8 cellular contexts compared by ENCODE assay signal in genomic region chr10:72259491-72260214, GRCh38. TPM values are rescaled to one million over a fixed set of nuclear protein-coding genes. Genes with fewer than 3 reads are reported as not detected.
DNase-seq lines count a peak whose midpoint lies in the region; ATAC-seq and TF ChIP-seq lines count a peak whose summit lies in the region.

No MANE protein-coding gene starts in this region.

- 26 to 40% (median 29%) methylated on average over 4 of the region's 4 CpGs for WGBS in heart left ventricle, 4 donors

- intact Hi-C loops in heart left ventricle (cut with DNase I) (loop anchor here in 4 of 10 donors (1.0 to 5.0 kb wide), 4 partner anchors 13 to 73 kb away; partner anchors contain the start of gene DDIT4 (in 2 of the 4)), left ventricle myocardium superior (cut with micrococcal nuclease) (no loop called here)

- H3K36me3 ChIP-seq in heart left ventricle: no peaks in the 10 kb centered on the region

- H3K27ac ChIP-seq in heart left ventricle (peak overlapping the region; percentile 75 to 98 (median 92)), substantia nigra (ENCODE audit: low read depth, low read length, poor library complexity, severe bottlenecking) (peak overlapping the region; percentile 99)

- DNase-seq in heart left ventricle (peak in 1 of 5 donors; percentile 33), left ventricle myocardium superior (no peak), islet precursor cell (peak; percentile 78), substantia nigra (lab: John Stamatoyannopoulos, UW) (peak in 1 of 49 donors; percentile 63), inferior parietal cortex (ENCODE audit: extremely low spot score) (no peak)

- TF ChIP-seq POLR2A in heart left ventricle (IDR thresholded peaks at IDR 0.05): no peak

- no peaks in the 10 kb centered on the region for H3K27me3 ChIP-seq in heart left ventricle

- ATAC-seq in heart left ventricle: no peak
- no peak for ATAC-seq in left ventricle myocardium superior
- ATAC-seq in HG03139 (IDR thresholded peaks at IDR 0.05; ENCODE audit: unreplicated experiment): no peak
- no peak for ATAC-seq in GM19455 (IDR thresholded peaks at IDR 0.05; ENCODE audit: unreplicated experiment)

- H3K36me3 Mint-ChIP-seq in activated naive CD8-positive, alpha-beta T cell: no peaks in the 10 kb centered on the region

- no peaks in the 10 kb centered on the region for H3K9me3 ChIP-seq in heart left ventricle

- peaks cover 72% of the 10 kb centered on the region for H3K4me1 Mint-ChIP-seq in activated naive CD8-positive, alpha-beta T cell (ENCODE audit: low read depth)

- peak overlapping the region; percentile 87 for H3K4me3 Mint-ChIP-seq in activated naive CD8-positive, alpha-beta T cell

- H3K27ac Mint-ChIP-seq in activated naive CD8-positive, alpha-beta T cell: peak overlapping the region; percentile 90

- H3K4me3 ChIP-seq in heart left ventricle: no peak overlapping the region

- H3K27me3 Mint-ChIP-seq in activated naive CD8-positive, alpha-beta T cell: no peaks in the 10 kb centered on the region

- no peak for TF ChIP-seq CTCF in heart left ventricle (IDR thresholded peaks at IDR 0.05)

- H3K9me3 Mint-ChIP-seq in activated naive CD8-positive, alpha-beta T cell (ENCODE audit: low read depth): no peaks in the 10 kb centered on the region

- peaks cover 28 to 90% (median 61%) of the 10 kb centered on the region in 12 donors for H3K4me1 ChIP-seq in heart left ventricle

RNA-seq across cellular contexts. Expression of gene DDIT4, which starts 14.1 kb away (rescaled TPM):
- total RNA-seq in heart left ventricle (10 to 100 TPM; 14.6 to 68.2 (median 40.4) TPM), left ventricle myocardium superior (64.2 TPM)
- 100 to 1,000 TPM in 1 of 2 donors, 10 to 100 TPM in 1; 59.4 to 112 TPM for polyA plus RNA-seq in heart left ventricle

RNA-seq across cellular contexts. Expression of gene ASCC1, which starts 43.6 kb away (rescaled TPM):
- total RNA-seq in heart left ventricle (10 to 100 TPM; 26.4 to 44.8 (median 35.3) TPM), left ventricle myocardium superior (34.7 TPM)
- 10 to 100 TPM; 12.0 to 49.6 TPM for polyA plus RNA-seq in heart left ventricle

RNA-seq across cellular contexts. Expression of gene ANAPC16, which starts 43.8 kb away (rescaled TPM):
- total RNA-seq in heart left ventricle (100 to 1,000 TPM; 135 to 237 (median 179) TPM), left ventricle myocardium superior (260 TPM)
- polyA plus RNA-seq in heart left ventricle: 100 to 1,000 TPM; 124 to 242 TPM
